ENCODE assay signal across 8 cellular contexts in the genomic region with DNA sequence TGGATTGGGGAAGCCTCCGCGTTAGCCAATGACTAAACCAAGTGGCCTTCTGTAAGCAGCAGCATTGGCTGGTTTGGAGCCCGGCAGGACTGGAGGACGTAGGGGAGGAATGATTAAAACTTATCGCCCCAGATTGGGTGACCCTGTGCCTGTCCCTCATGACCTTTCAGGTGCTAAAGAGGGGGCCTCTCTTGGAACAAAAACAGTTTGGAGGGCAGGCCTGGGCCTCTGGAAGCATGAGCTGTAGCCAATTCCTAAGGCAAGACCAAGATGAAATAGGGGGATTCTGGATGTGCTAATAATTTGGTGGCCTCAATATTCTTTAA. TPM values are rescaled to one million over a fixed set of nuclear protein-coding genes. Genes with fewer than 3 reads are reported as not detected.
DNase-seq lines count a peak whose midpoint lies in the region; ATAC-seq and TF ChIP-seq lines count a peak whose summit lies in the region.

No MANE protein-coding gene starts in this region.

- no TSS peak for BruUV-seq in A673 (replicated peaks; lab: Mats Ljungman, UMichigan)

- H3K36me3 ChIP-seq in CD8-positive, alpha-beta memory T cell (ENCODE audit: insufficient read depth, low read length), result no peaks in the 10 kb centered on the region
- no peaks in the 10 kb centered on the region for H3K36me3 ChIP-seq in MG63
- no peaks in the 10 kb centered on the region for H3K36me3 ChIP-seq in esophagus squamous epithelium
- no peaks in the 10 kb centered on the region for H3K36me3 ChIP-seq in A673 (ENCODE audit: insufficient read depth, low read length, poor library complexity, severe bottlenecking)

- H3K36me3 Mint-ChIP-seq in CD8-positive, alpha-beta memory T cell, result peaks cover 0 to 1% (median 0%) of the 10 kb centered on the region in 3 donors
- H3K36me3 Mint-ChIP-seq in osteocyte (ENCODE audit: unreplicated experiment), result no peaks in the 10 kb centered on the region

- intact Hi-C loops in esophagus squamous epithelium (cut with DNase I) (no loop called here), A673 (cut with micrococcal nuclease; ENCODE audit: unreplicated experiment) (no loop called here)

- no peaks in the 10 kb centered on the region for H3K9me3 ChIP-seq in CD8-positive, alpha-beta memory T cell (ENCODE audit: low read length)
- H3K9me3 ChIP-seq in MG63 (no peaks in the 10 kb centered on the region), esophagus squamous epithelium (no peaks in the 10 kb centered on the region), A673 (ENCODE audit: low read depth, low read length, poor library complexity, severe bottlenecking) (no peaks in the 10 kb centered on the region)

- no peaks in the 10 kb centered on the region for H3K27me3 ChIP-seq in CD8-positive, alpha-beta memory T cell (ENCODE audit: insufficient read depth, low read length, poor library complexity, severe bottlenecking)
- H3K27me3 ChIP-seq in MG63 (no peaks in the 10 kb centered on the region), esophagus squamous epithelium (peaks cover 0 to 7% (median 0%) of the 10 kb centered on the region in 4 donors), A673 (replicated peaks; ENCODE audit: insufficient read depth, low read depth, low read length, poor library complexity) (no peaks in the 10 kb centered on the region)

- no peak for DNase-seq in CD8-positive, alpha-beta memory T cell
- DNase-seq in MG63, result no peak
- no peak for DNase-seq in esophagus squamous epithelium (lab: John Stamatoyannopoulos, UW)
- DNase-seq in osteocyte (ENCODE audit: extremely low spot score, unreplicated experiment), result no peak
- no peak for DNase-seq in NCI-H1417 treated with DMSO at 0.1 percent for 48 hours (lab: John Stamatoyannopoulos, UW)
- no peak for DNase-seq in A673 (ENCODE audit: low spot score)
- no peak for DNase-seq in NCI-H69 (lab: John Stamatoyannopoulos, UW)

- H3K4me1 ChIP-seq in CD8-positive, alpha-beta memory T cell (ENCODE audit: insufficient read depth, low read length), result peaks cover 25% of the 10 kb centered on the region
- peaks cover 15 to 80% (median 27%) of the 10 kb centered on the region in 3 donors for H3K4me1 ChIP-seq in esophagus squamous epithelium
- peaks cover 11% of the 10 kb centered on the region for H3K4me1 ChIP-seq in A673 (ENCODE audit: insufficient read depth, low read length, poor library complexity, severe bottlenecking)

- peak overlapping the region in 6 of 7 donors; percentile 4 to 96 (median 92) for H3K4me3 Mint-ChIP-seq in CD8-positive, alpha-beta memory T cell
- H3K4me3 Mint-ChIP-seq in osteocyte (ENCODE audit: unreplicated experiment), result peak overlapping the region; percentile 77

- TF ChIP-seq CTCF in esophagus squamous epithelium (IDR thresholded peaks at IDR 0.05) (peak in 1 of 6 experiments; percentile 34), osteocyte (IDR thresholded peaks at IDR 0.05) (no peak), A673 (conservative IDR thresholded peaks at IDR 0.05; ENCODE audit: low read depth, low read length) (no peak; the same call in 1 of the 2 replicates)

- no peak overlapping the region for H3K27ac Mint-ChIP-seq in CD8-positive, alpha-beta memory T cell
- peak overlapping the region; percentile 31 for H3K27ac Mint-ChIP-seq in osteocyte (ENCODE audit: unreplicated experiment)

- no peaks in the 10 kb centered on the region for H3K9me3 Mint-ChIP-seq in CD8-positive, alpha-beta memory T cell
- H3K9me3 Mint-ChIP-seq in osteocyte (ENCODE audit: unreplicated experiment), result no peaks in the 10 kb centered on the region

- H3K27me3 Mint-ChIP-seq in CD8-positive, alpha-beta memory T cell, result peaks cover 15 to 26% of the 10 kb centered on the region in 2 donors
- H3K27me3 Mint-ChIP-seq in osteocyte (ENCODE audit: unreplicated experiment), result no peaks in the 10 kb centered on the region

- ATAC-seq in HG02571 (IDR thresholded peaks at IDR 0.05; ENCODE audit: unreplicated experiment), result no peak

- peak overlapping the region; percentile 79 for H3K27ac ChIP-seq in CD8-positive, alpha-beta memory T cell (ENCODE audit: low read depth, low read length)
- H3K27ac ChIP-seq in esophagus squamous epithelium (peak overlapping the region in 3 of 4 donors; percentile 69 to 77 (median 77)), A673 (ENCODE audit: low read depth, low read length, poor library complexity, severe bottlenecking) (no peak overlapping the region)

- CTCF ChIA-PET in CD8-positive, alpha-beta memory T cell (lab: Charles Lee), result interaction anchor here (1.1 kb wide), 1 partner anchor 10 kb away, joined by 3 read pairs; no protein-coding TSS in a partner anchor
- CTCF ChIA-PET in A673 (lab: Charles Lee), result interaction anchor here (0.6 kb wide), 1 partner anchor 50 kb away, joined by 3 read pairs; no protein-coding TSS in a partner anchor

- TF ChIP-seq POLR2A in esophagus squamous epithelium (IDR thresholded peaks at IDR 0.05), result no peak

- H3K4me1 Mint-ChIP-seq in CD8-positive, alpha-beta memory T cell, result peaks cover 17 to 30% (median 24%) of the 10 kb centered on the region in 3 donors
- peaks cover 57% of the 10 kb centered on the region for H3K4me1 Mint-ChIP-seq in osteocyte (ENCODE audit: unreplicated experiment)

- POLR2A ChIA-PET in CD8-positive, alpha-beta memory T cell (lab: Charles Lee), result interaction anchor here (0.5 to 0.7 kb wide), 2 partner anchors 17 to 23 kb away, joined by 3 to 10 read pairs; no protein-coding TSS in a partner anchor
- POLR2A ChIA-PET in A673 (lab: Charles Lee; ENCODE audit: low non-redundant PET), result no interaction called here

- 80 to 84% methylated on average over 1 to 3 of the region's 5 CpGs for WGBS in esophagus squamous epithelium, 2 donors

- H3K4me3 ChIP-seq in CD8-positive, alpha-beta memory T cell (ENCODE audit: low read length), result peak overlapping the region; percentile 73
- H3K4me3 ChIP-seq in MG63 (peak overlapping the region; percentile 53), esophagus squamous epithelium (peak overlapping the region in 3 of 4 donors; percentile 65 to 73 (median 66)), A673 (ENCODE audit: low read depth, low read length, poor library complexity, severe bottlenecking) (no peak overlapping the region)

RNA-seq across cellular contexts. Expression of a gene that starts 1.4 kb away (rescaled TPM):
- total RNA-seq in CD8-positive, alpha-beta memory T cell, result 1 to 10 TPM in 1 of 2 experiments, under 1 TPM in 1; 0.66 to 1.4 TPM
- polyA plus RNA-seq in CD8-positive, alpha-beta memory T cell, result 0.82 TPM
- 5.9 and 9.9 TPM in 2 replicates for total RNA-seq in MG63 (2014; rRNA removed; shearing (Covaris generic); ENCODE audit: low replicate concordance)
- 1 to 10 TPM in 2 of 4 donors, under 1 TPM in 2; 0.53 to 6.3 (median 1.6) TPM for total RNA-seq in esophagus squamous epithelium
- total RNA-seq in osteocyte, result 7.7 and 7.8 TPM in 2 replicates
- total RNA-seq in A673 (2021), result 0.32 and 0.76 TPM in 2 replicates
